Comparison of ENCODE assay signal across 12 cellular contexts in the genomic region with DNA sequence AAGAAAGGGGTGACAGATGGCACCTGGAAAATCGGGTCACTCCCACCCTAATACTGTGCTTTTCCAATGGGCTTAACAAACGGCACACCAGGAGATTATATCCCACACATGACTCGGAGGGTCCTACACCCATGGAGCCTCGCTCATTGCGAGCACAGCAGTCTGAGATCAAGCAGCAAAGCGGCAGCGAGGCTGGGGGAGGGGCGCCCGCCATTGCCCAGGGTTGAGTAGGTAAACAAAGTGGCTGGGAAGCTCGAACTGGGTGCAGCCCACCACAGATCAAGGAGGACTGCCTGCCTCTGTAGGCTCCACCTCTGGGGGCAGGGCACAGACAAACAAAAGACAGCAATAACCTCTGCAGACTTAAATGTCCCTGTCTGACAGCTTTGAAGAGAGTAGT. TPM values are rescaled to one million over a fixed set of nuclear protein-coding genes. Genes with fewer than 3 reads are reported as not detected.
"Had no signal": no experiment of that assay in that cellular context is flagged by ENCODE, and none has a peak within 500 bp of the region (broad histone marks: within the 10 kb centered on the region; RNA-seq: fewer than 3 reads in every experiment).

No MANE protein-coding gene starts in this region.

RNA-seq across cellular contexts. Expression of a gene that starts 38.3 kb away (rescaled TPM):
- total RNA-seq: subcutaneous adipose tissue, suprapubic skin, thyroid gland, transverse colon, ureter, urinary bladder, uterus, vagina had no signal
- polyA plus RNA-seq: stomach, urinary bladder had no signal

RNA-seq across cellular contexts. Expression of a gene that starts 48.3 kb away (rescaled TPM):
- total RNA-seq: subcutaneous adipose tissue, suprapubic skin, temporal lobe, thoracic aorta, thyroid gland, upper lobe of right lung, vagina had no signal
